ENCODE assay signal across 9 cellular contexts in genomic region chr11:94519478-94520084, GRCh38. TPM values are rescaled to one million over a fixed set of nuclear protein-coding genes. Genes with fewer than 3 reads are reported as not detected.
DNase-seq lines count a peak whose midpoint lies in the region; ATAC-seq and TF ChIP-seq lines count a peak whose summit lies in the region.
"Had no signal": no experiment of that assay in that cellular context is flagged by ENCODE, and none has a peak within 500 bp of the region (broad histone marks: within the 10 kb centered on the region; RNA-seq: fewer than 3 reads in every experiment).

No MANE protein-coding gene starts in this region.

- H3K4me1 ChIP-seq in CD4-positive, CD25-positive, alpha-beta regulatory T cell (ENCODE audit: control insufficient read depth, insufficient read depth, low read length, poor library complexity, severe bottlenecking), result no peaks in the 10 kb centered on the region
- H3K4me1 ChIP-seq in lung (ENCODE audit: control insufficient read depth in 2 of 2, insufficient read depth in 2 of 2, low read length in 2 of 2), result no peaks in the 10 kb centered on the region

- H3K9me3 ChIP-seq in CD4-positive, CD25-positive, alpha-beta regulatory T cell (ENCODE audit: control insufficient read depth in 2 of 2, low read length in 2 of 2), result no peaks in the 10 kb centered on the region
- no peaks in the 10 kb centered on the region for H3K9me3 ChIP-seq in lung (ENCODE audit: control insufficient read depth in 2 of 2, insufficient read depth in 1 of 2, low read length in 1 of 2)

- peaks cover 8% of the 10 kb centered on the region for H3K27me3 ChIP-seq in CD4-positive, CD25-positive, alpha-beta regulatory T cell (ENCODE audit: control insufficient read depth, insufficient read depth, low read length)
- H3K27me3 ChIP-seq in lung (ENCODE audit: control insufficient read depth, insufficient read depth), result no peaks in the 10 kb centered on the region

- H3K36me3 ChIP-seq in CD4-positive, CD25-positive, alpha-beta regulatory T cell (ENCODE audit: control insufficient read depth, insufficient read depth, low read length), result no peaks in the 10 kb centered on the region
- H3K36me3 ChIP-seq in lung (ENCODE audit: control insufficient read depth in 2 of 2, insufficient read depth in 2 of 2, low read length in 2 of 2), result no peaks in the 10 kb centered on the region

- H3K4me1 Mint-ChIP-seq in CD4-positive, CD25-positive, alpha-beta regulatory T cell, result no peaks in the 10 kb centered on the region
- no peaks in the 10 kb centered on the region for H3K4me1 Mint-ChIP-seq in brain
- H3K4me1 Mint-ChIP-seq: IgD-negative memory B cell had no signal

- no peak overlapping the region for H3K4me3 Mint-ChIP-seq in CD4-positive, CD25-positive, alpha-beta regulatory T cell
- H3K4me3 Mint-ChIP-seq in brain, result no peak overlapping the region
- H3K4me3 Mint-ChIP-seq: IgD-negative memory B cell had no signal

- no peak overlapping the region for H3K27ac ChIP-seq in CD4-positive, CD25-positive, alpha-beta regulatory T cell (ENCODE audit: insufficient read depth, low read length, poor library complexity, severe bottlenecking)
- no peak overlapping the region for H3K27ac ChIP-seq in lung (ENCODE audit: low read depth in 1 of 2, low read length in 1 of 2)

- 2 to 19% methylated on average over 5 of the region's 5 CpGs for WGBS in lung, 2 donors

- H3K4me3 ChIP-seq in CD4-positive, CD25-positive, alpha-beta regulatory T cell (ENCODE audit: low read depth, low read length), result no peak overlapping the region
- H3K4me3 ChIP-seq in lung, result no peak overlapping the region

- TF ChIP-seq CTCF in brain (conservative IDR thresholded peaks at IDR 0.05) (peak; percentile 70 to 75), lung (IDR thresholded peaks at IDR 0.05; ENCODE audit: control extremely low read depth, extremely low read depth) (peak; percentile 53), omental fat pad (IDR thresholded peaks at IDR 0.05) (no peak)

- DNase-seq in CD4-positive, CD25-positive, alpha-beta regulatory T cell, result peak in 2 of 3 donors; percentile 34 to 38
- peak; percentile 22 for DNase-seq in NCI-H2227 treated with DMSO at 0.1 percent for 48 hours (lab: John Stamatoyannopoulos, UW)
- no peak for DNase-seq in lung (ENCODE audit: low spot score)
- DNase-seq in activated effector memory CD4-positive, alpha-beta T cell treated with anti-CD3 and anti-CD28 coated beads, Interleukin-2, amount 50 U/mL, for 16 hours, result no peak
- no peak for DNase-seq in omental fat pad (ENCODE audit: low spot score)

- no peak for ATAC-seq in CD4-positive, CD25-positive, alpha-beta regulatory T cell (ENCODE audit: low read depth in 2 of 2)
- ATAC-seq in GM19395 (IDR thresholded peaks at IDR 0.05; ENCODE audit: unreplicated experiment) (peak; percentile 48), lung (ENCODE audit: insufficient read depth, low FRiP score) (no peak), GM21367 (IDR thresholded peaks at IDR 0.05; ENCODE audit: unreplicated experiment) (no peak), omental fat pad (ENCODE audit: low FRiP score) (no peak)

- H3K27me3 Mint-ChIP-seq in CD4-positive, CD25-positive, alpha-beta regulatory T cell, result peaks cover 38% of the 10 kb centered on the region
- peaks cover 18% of the 10 kb centered on the region for H3K27me3 Mint-ChIP-seq in brain

- H3K36me3 Mint-ChIP-seq in CD4-positive, CD25-positive, alpha-beta regulatory T cell, result no peaks in the 10 kb centered on the region
- H3K36me3 Mint-ChIP-seq in brain, result no peaks in the 10 kb centered on the region
- H3K36me3 Mint-ChIP-seq: IgD-negative memory B cell had no signal

- H3K27ac Mint-ChIP-seq in CD4-positive, CD25-positive, alpha-beta regulatory T cell, result no peak overlapping the region
- H3K27ac Mint-ChIP-seq in brain, result no peak overlapping the region
- H3K27ac Mint-ChIP-seq: IgD-negative memory B cell had no signal

- no peaks in the 10 kb centered on the region for H3K9me3 Mint-ChIP-seq in CD4-positive, CD25-positive, alpha-beta regulatory T cell
- H3K9me3 Mint-ChIP-seq in brain, result peaks cover 0 to 2% (median 0%) of the 10 kb centered on the region in 5 experiments
- H3K9me3 Mint-ChIP-seq: IgD-negative memory B cell had no signal

RNA-seq across cellular contexts. Expression of gene C11orf97, which starts 7.3 kb away (rescaled TPM):
- not detected for total RNA-seq in CD4-positive, CD25-positive, alpha-beta regulatory T cell
- not detected for polyA plus RNA-seq in CD4-positive, CD25-positive, alpha-beta regulatory T cell
- polyA plus RNA-seq in brain (ENCODE audit: insufficient read depth, low read depth, low replicate concordance) (not detected), lung (1 to 10 TPM; 4.1 to 7.4 TPM)
- total RNA-seq in lung (10 to 100 TPM in 1 of 2 donors, 1 to 10 TPM in 1; 6.3 to 14.7 TPM), omental fat pad (not detected)
- polyA plus RNA-seq: IgD-negative memory B cell had no signal

RNA-seq across cellular contexts. Expression of gene FUT4, which starts 24.1 kb away (rescaled TPM):
- 5.1 TPM for total RNA-seq in CD4-positive, CD25-positive, alpha-beta regulatory T cell
- 1 to 10 TPM; 1.7 to 2.3 (median 2.1) TPM for polyA plus RNA-seq in CD4-positive, CD25-positive, alpha-beta regulatory T cell
- polyA plus RNA-seq in brain (ENCODE audit: insufficient read depth, low read depth, low replicate concordance), result 0.76 TPM
- total RNA-seq in lung, result 1 to 10 TPM; 7.5 to 9.7 TPM
- 1 to 10 TPM; 1.0 to 6.9 TPM for polyA plus RNA-seq in lung
- 1 to 10 TPM; 4.2 to 7.4 (median 6.9) TPM for total RNA-seq in omental fat pad

RNA-seq across cellular contexts. Expression of gene ANKRD49, which starts 25.8 kb away (rescaled TPM):
- total RNA-seq in CD4-positive, CD25-positive, alpha-beta regulatory T cell, result 37.9 TPM
- 10 to 100 TPM; 34.0 to 38.6 (median 36.4) TPM for polyA plus RNA-seq in CD4-positive, CD25-positive, alpha-beta regulatory T cell
- 5.4 TPM for polyA plus RNA-seq in brain (ENCODE audit: insufficient read depth, low read depth, low replicate concordance)
- 10 to 100 TPM; 10.4 to 22.6 TPM for total RNA-seq in lung
- 10 to 100 TPM; 13.0 to 18.1 TPM for polyA plus RNA-seq in lung
- total RNA-seq in omental fat pad, result 10 to 100 TPM in 2 of 4 donors, 1 to 10 TPM in 2; 7.2 to 25.2 (median 9.3) TPM

RNA-seq across cellular contexts. Expression of gene MRE11, which starts 25.9 kb away (rescaled TPM):
- total RNA-seq in CD4-positive, CD25-positive, alpha-beta regulatory T cell, result 26.5 TPM
- polyA plus RNA-seq in CD4-positive, CD25-positive, alpha-beta regulatory T cell, result 10 to 100 TPM; 12.8 to 18.1 (median 14.5) TPM
- polyA plus RNA-seq in brain (ENCODE audit: insufficient read depth, low read depth, low replicate concordance) (8.6 TPM), lung (1 to 10 TPM; 4.3 to 5.6 TPM)
- total RNA-seq in lung (10 to 100 TPM; 16.1 to 67.8 TPM), omental fat pad (10 to 100 TPM; 10.4 to 21.0 (median 14.4) TPM)

RNA-seq across cellular contexts. Expression of gene PIWIL4, which starts 47.6 kb away (rescaled TPM):
- 1.3 TPM for total RNA-seq in CD4-positive, CD25-positive, alpha-beta regulatory T cell
- polyA plus RNA-seq in CD4-positive, CD25-positive, alpha-beta regulatory T cell, result 1 to 10 TPM in 2 of 4 donors, under 1 TPM in 2; 0.18 to 1.3 (median 1.0) TPM
- polyA plus RNA-seq in brain (ENCODE audit: insufficient read depth, low read depth, low replicate concordance) (0.44 TPM), lung (1 to 10 TPM; 2.4 to 3.7 TPM)
- total RNA-seq in lung (1 to 10 TPM; 1.8 to 5.8 TPM), omental fat pad (1 to 10 TPM; 2.3 to 6.0 (median 2.7) TPM)

Comparison
In these comparisons a context has a peak if more than half of its experiments do, and no peak if none do; other contexts are left out.
1. DNase-seq: peak in CD4-positive, CD25-positive, alpha-beta regulatory T cell (2 of 3) and NCI-H2227 treated with DMSO at 0.1 percent for 48 hours (single experiment); none in lung (single experiment), activated effector memory CD4-positive, alpha-beta T cell treated with anti-CD3 and anti-CD28 coated beads, Interleukin-2, amount 50 U/mL, for 16 hours (single experiment) and omental fat pad (single experiment).
2. CTCF ChIP-seq: peak in brain (2 of 2) and lung (single experiment); none in omental fat pad (0 of 3).